ENCODE assay signal across 11 cellular contexts in genomic region chr3:65597952-65598413, GRCh38.
DNase-seq lines count a peak whose midpoint lies in the region; ATAC-seq and TF ChIP-seq lines count a peak whose summit lies in the region.
"Had no signal": no experiment of that assay in that cellular context is flagged by ENCODE, and none has a peak within 500 bp of the region (broad histone marks: within the 10 kb centered on the region; RNA-seq: fewer than 3 reads in every experiment).

No MANE protein-coding gene starts in this region.

- H3K4me1 ChIP-seq in HUES48 (ENCODE audit: control insufficient read depth, insufficient read depth, low read length) (peaks cover 60% of the 10 kb centered on the region), stomach (peaks cover 15 to 27% (median 23%) of the 10 kb centered on the region in 4 donors), thyroid gland (peaks cover 11 to 21% of the 10 kb centered on the region in 2 donors)
- H3K4me1 ChIP-seq: right lobe of liver had no signal

- TF ChIP-seq CTCF in stomach (IDR thresholded peaks at IDR 0.05) (no peak), thyroid gland (IDR thresholded peaks at IDR 0.05) (no peak)

- peaks cover 0 to 11% of the 10 kb centered on the region in 2 donors for H3K27me3 Mint-ChIP-seq in natural killer cell treated with Interleukin-12 subunit alpha and Interleukin-12 subunit beta and Interleukin-15 and Interleukin-18, amount 100 ng/mL, for 72 hours

- peak overlapping the region; percentile 96; the same call in 1 of the 2 replicates for H3K9ac ChIP-seq in HUES48 (ENCODE audit: low read depth, low read length)

- no peaks in the 10 kb centered on the region for H3K9me3 ChIP-seq in HUES48 (ENCODE audit: control insufficient read depth, insufficient read depth, low read length)
- H3K9me3 ChIP-seq in stomach, result no peaks in the 10 kb centered on the region
- H3K9me3 ChIP-seq in thyroid gland, result no peaks in the 10 kb centered on the region
- H3K9me3 ChIP-seq: right lobe of liver had no signal

- intact Hi-C loops in stomach (cut with DNase I; ENCODE audit: low total_unique reads), result no loop called here
- intact Hi-C loops in thyroid gland (cut with DNase I), result no loop called here

- 34 to 53% (median 47%) methylated on average over 20 of the region's 20 CpGs for WGBS in stomach, 5 donors
- 24 to 32% methylated on average over 16 to 20 of the region's 20 CpGs for WGBS in thyroid gland, 2 donors

- peak in 23 of 61 donors; percentile 6 to 77 (median 46) for DNase-seq in caudate nucleus (lab: John Stamatoyannopoulos, UW)
- DNase-seq in iPS-NIHi11 (ENCODE audit: low spot score), result peak; percentile 82
- no peak for DNase-seq in stomach
- no peak for DNase-seq in NCI-H2081 (lab: John Stamatoyannopoulos, UW)
- no peak for DNase-seq in natural killer cell treated with Interleukin-12 subunit alpha and Interleukin-12 subunit beta and Interleukin-15 and Interleukin-18, amount 100 ng/mL, for 72 hours (ENCODE audit: low spot score)
- no peak for DNase-seq in thyroid gland
- DNase-seq: activated T-cell treated with anti-CD3 and anti-CD28 coated beads, Interleukin-2, amount 50 U/mL, for 24 hours; effector CD4-positive, alpha-beta T cell; right lobe of liver had no signal

- no peaks in the 10 kb centered on the region for H3K36me3 ChIP-seq in HUES48 (ENCODE audit: control insufficient read depth, insufficient read depth, low read length)
- no peaks in the 10 kb centered on the region for H3K36me3 ChIP-seq in stomach
- H3K36me3 ChIP-seq in thyroid gland, result no peaks in the 10 kb centered on the region
- H3K36me3 ChIP-seq: right lobe of liver had no signal

- no peaks in the 10 kb centered on the region for H3K36me3 Mint-ChIP-seq in natural killer cell treated with Interleukin-12 subunit alpha and Interleukin-12 subunit beta and Interleukin-15 and Interleukin-18, amount 100 ng/mL, for 72 hours

- H3K27me3 ChIP-seq in HUES48 (ENCODE audit: control insufficient read depth, insufficient read depth, low read length) (no peaks in the 10 kb centered on the region), stomach (peaks cover 0 to 17% (median 0%) of the 10 kb centered on the region in 3 donors), thyroid gland (no peaks in the 10 kb centered on the region)
- H3K27me3 ChIP-seq: right lobe of liver had no signal

- TF ChIP-seq POLR2A in stomach (IDR thresholded peaks at IDR 0.05) (no peak), thyroid gland (IDR thresholded peaks at IDR 0.05) (no peak)

- peak overlapping the region; percentile 75 for H3K4me3 ChIP-seq in HUES48 (ENCODE audit: low read depth, low read length)
- H3K4me3 ChIP-seq in stomach, result peak overlapping the region; percentile 25 to 37 (median 32)
- no peak overlapping the region for H3K4me3 ChIP-seq in thyroid gland (replicated peaks in 1 of 3)
- H3K4me3 ChIP-seq: right lobe of liver had no signal

- no peak for ATAC-seq in HG03460 (IDR thresholded peaks at IDR 0.05; ENCODE audit: unreplicated experiment)
- ATAC-seq in natural killer cell treated with Interleukin-12 subunit alpha and Interleukin-12 subunit beta and Interleukin-15 and Interleukin-18, amount 100 ng/mL, for 72 hours, result no peak

- no peak overlapping the region for H3K27ac Mint-ChIP-seq in natural killer cell treated with Interleukin-12 subunit alpha and Interleukin-12 subunit beta and Interleukin-15 and Interleukin-18, amount 100 ng/mL, for 72 hours
- H3K27ac Mint-ChIP-seq: activated T-cell treated with anti-CD3 and anti-CD28 coated beads, Interleukin-2, amount 50 U/mL, for 24 hours had no signal

- H3K4me1 Mint-ChIP-seq in natural killer cell treated with Interleukin-12 subunit alpha and Interleukin-12 subunit beta and Interleukin-15 and Interleukin-18, amount 100 ng/mL, for 72 hours (ENCODE audit: low read depth in 2 of 2), result no peaks in the 10 kb centered on the region

- no peak overlapping the region for H3K4me3 Mint-ChIP-seq in natural killer cell treated with Interleukin-12 subunit alpha and Interleukin-12 subunit beta and Interleukin-15 and Interleukin-18, amount 100 ng/mL, for 72 hours
- H3K4me3 Mint-ChIP-seq: activated T-cell treated with anti-CD3 and anti-CD28 coated beads, Interleukin-2, amount 50 U/mL, for 24 hours had no signal

- peaks cover 3% of the 10 kb centered on the region for H3K9me3 Mint-ChIP-seq in natural killer cell treated with Interleukin-12 subunit alpha and Interleukin-12 subunit beta and Interleukin-15 and Interleukin-18, amount 100 ng/mL, for 72 hours
- H3K9me3 Mint-ChIP-seq: activated T-cell treated with anti-CD3 and anti-CD28 coated beads, Interleukin-2, amount 50 U/mL, for 24 hours had no signal

- no peak for TF ChIP-seq EP300 in stomach (IDR thresholded peaks at IDR 0.05)

- H3K27ac ChIP-seq in HUES48 (ENCODE audit: low read depth, low read length), result peak overlapping the region; percentile 99
- H3K27ac ChIP-seq in caudate nucleus (ENCODE audit: low read depth, low read length), result peak overlapping the region; percentile 84
- H3K27ac ChIP-seq in stomach, result no peak overlapping the region
- H3K27ac ChIP-seq in thyroid gland, result no peak overlapping the region
- H3K27ac ChIP-seq: right lobe of liver had no signal

Comparison
In these comparisons a context has a peak if more than half of its experiments do, and no peak if none do; other contexts are left out.
1. H3K27ac ChIP-seq: peak in HUES48 (single experiment) and caudate nucleus (single experiment); none in stomach (0 of 5) and thyroid gland (0 of 3).
2. H3K4me3 ChIP-seq: peak in HUES48 (single experiment) and stomach (4 of 4); none in thyroid gland (0 of 3).